In genomic region chr1:247287460-247287859, GRCh38 we compare ENCODE assay signal across 25 cellular contexts. TPM values are rescaled to one million over a fixed set of nuclear protein-coding genes. Genes with fewer than 3 reads are reported as not detected.
A peak's percentile ranks its signal among the peaks of the same experiment; 100 is the strongest.
DNase-seq lines count a peak whose midpoint lies in the region; ATAC-seq and TF ChIP-seq lines count a peak whose summit lies in the region.
"Had no signal": no experiment of that assay in that cellular context is flagged by ENCODE, and none has a peak within 500 bp of the region (broad histone marks: within the 10 kb centered on the region; RNA-seq: fewer than 3 reads in every experiment).

No MANE protein-coding gene starts in this region.

- 89% methylated on average over 14 of the region's 14 CpGs for WGBS in esophagus muscularis mucosa

- H3K4me1 ChIP-seq in DOHH2 (ENCODE audit: control insufficient read depth, low read length) (no peaks in the 10 kb centered on the region), esophagus muscularis mucosa (no peaks in the 10 kb centered on the region)
- H3K4me1 ChIP-seq: parathyroid adenoma, SJCRH30, thyroid gland had no signal

- H3K4me2 ChIP-seq in DOHH2 (ENCODE audit: low read length): no peak overlapping the region

- H4K20me1 ChIP-seq in DOHH2 (ENCODE audit: control insufficient read depth, insufficient read depth, low read depth, low read length): no peaks in the 10 kb centered on the region

- peaks cover under 1 to 4% of the 10 kb centered on the region in 2 donors for H3K4me1 Mint-ChIP-seq in effector memory CD8-positive, alpha-beta T cell (ENCODE audit: low read depth in 2 of 2)
- H3K4me1 Mint-ChIP-seq: IgD-negative memory B cell had no signal

- H3F3A ChIP-seq in DOHH2 (ENCODE audit: control insufficient read depth, insufficient read depth): no peaks in the 10 kb centered on the region

- intact Hi-C loops in esophagus muscularis mucosa (cut with DNase I): no loop called here

- no peak for ATAC-seq in effector memory CD8-positive, alpha-beta T cell (replicated peaks)
- ATAC-seq: activated naive CD4-positive, alpha-beta T cell treated with anti-CD3 and anti-CD28 coated beads, Interleukin-2, amount 50 U/mL, for 72 hours; naive thymus-derived CD4-positive, alpha-beta T cell had no signal

- H3K27ac ChIP-seq in DOHH2 (ENCODE audit: low read depth, low read length) (no peak overlapping the region), WERI-Rb-1 (no peak overlapping the region), esophagus muscularis mucosa (replicated peaks in 1 of 4) (no peak overlapping the region)
- H3K27ac ChIP-seq: HL-60, parathyroid adenoma, SJCRH30, thyroid gland had no signal

- peaks cover 0 to 4% of the 10 kb centered on the region in 2 donors for H3K27me3 Mint-ChIP-seq in effector memory CD8-positive, alpha-beta T cell
- H3K27me3 Mint-ChIP-seq: IgD-negative memory B cell; naive thymus-derived CD4-positive, alpha-beta T cell had no signal

- H3K27me3 ChIP-seq in DOHH2 (ENCODE audit: control insufficient read depth, low read length) (no peaks in the 10 kb centered on the region), WERI-Rb-1 (ENCODE audit: insufficient read depth, low read depth, severe bottlenecking) (no peaks in the 10 kb centered on the region), esophagus muscularis mucosa (peaks cover 0 to 9% (median 0%) of the 10 kb centered on the region in 4 donors)
- H3K27me3 ChIP-seq: SJCRH30, thyroid gland had no signal

- H3K4me3 Mint-ChIP-seq in effector memory CD8-positive, alpha-beta T cell: no peak overlapping the region
- H3K4me3 Mint-ChIP-seq: IgD-negative memory B cell; naive thymus-derived CD4-positive, alpha-beta T cell had no signal

- TF ChIP-seq CTCF in DOHH2 (IDR thresholded peaks at IDR 0.05; ENCODE audit: low read depth, low read length, poor library complexity, severe bottlenecking) (peak; percentile 15), WERI-Rb-1 (IDR thresholded peaks at IDR 0.05; ENCODE audit: low read depth, low read length) (peak; percentile 27; the same call in 1 of the 2 replicates), esophagus muscularis mucosa (IDR thresholded peaks at IDR 0.05) (no peak)

- peak; percentile 32; the same call in 1 of the 2 replicates for TF ChIP-seq RAD21 in Ishikawa (IDR thresholded peaks at IDR 0.05; ENCODE audit: low read depth)

- TF ChIP-seq EP300 in Ishikawa (IDR thresholded peaks at IDR 0.05; ENCODE audit: borderline replicate concordance) (no peak), esophagus muscularis mucosa (IDR thresholded peaks at IDR 0.05) (no peak)

- no peaks in the 10 kb centered on the region for H3K79me2 ChIP-seq in DOHH2 (ENCODE audit: control insufficient read depth, low read length)
- H3K79me2 ChIP-seq: parathyroid adenoma had no signal

- H3K9me3 Mint-ChIP-seq in effector memory CD8-positive, alpha-beta T cell: peaks cover 7 to 19% of the 10 kb centered on the region in 2 donors

- H3K36me3 ChIP-seq in DOHH2 (ENCODE audit: control insufficient read depth, low read length) (no peaks in the 10 kb centered on the region), WERI-Rb-1 (no peaks in the 10 kb centered on the region; the same call in 1 of the 2 replicates), esophagus muscularis mucosa (no peaks in the 10 kb centered on the region)
- H3K36me3 ChIP-seq: SJCRH30, thyroid gland had no signal

- H3K9me3 ChIP-seq in DOHH2 (ENCODE audit: control insufficient read depth, insufficient read depth, low read length): no peaks in the 10 kb centered on the region
- peaks cover 5% of the 10 kb centered on the region for H3K9me3 ChIP-seq in WERI-Rb-1 (ENCODE audit: severe bottlenecking)
- H3K9me3 ChIP-seq in esophagus muscularis mucosa: peaks cover 0 to 7% (median 0%) of the 10 kb centered on the region in 4 donors
- H3K9me3 ChIP-seq: SJCRH30, thyroid gland had no signal

- no peak overlapping the region for H3K27ac Mint-ChIP-seq in effector memory CD8-positive, alpha-beta T cell
- H3K27ac Mint-ChIP-seq: activated naive CD4-positive, alpha-beta T cell treated with anti-CD3 and anti-CD28 coated beads, Interleukin-2, amount 50 U/mL, for 72 hours; IgD-negative memory B cell; naive thymus-derived CD4-positive, alpha-beta T cell had no signal

- no peaks in the 10 kb centered on the region for H3K36me3 Mint-ChIP-seq in effector memory CD8-positive, alpha-beta T cell (ENCODE audit: insufficient read depth)

- H3K9me2 ChIP-seq in DOHH2 (replicated peaks; ENCODE audit: control insufficient read depth, low read length): no peaks in the 10 kb centered on the region

- TF ChIP-seq POLR2A in esophagus muscularis mucosa (IDR thresholded peaks at IDR 0.05; ENCODE audit: low read depth): no peak

- DNase-seq in WERI-Rb-1 (no peak), esophagus muscularis mucosa (ENCODE audit: extremely low spot score) (peak; percentile 34), DMS79 treated with DMSO at 0.1 percent for 48 hours (lab: John Stamatoyannopoulos, UW) (no peak), dermis blood vessel endothelial cell (no peak), NCI-H748 treated with DMSO at 0.1 percent for 48 hours (lab: John Stamatoyannopoulos, UW) (no peak)
- no peak for DNase-seq in effector memory CD8-positive, alpha-beta T cell
- DNase-seq: activated CD4-positive, alpha-beta T cell treated with anti-CD3 and anti-CD28 coated beads, Interleukin-2, amount 50 U/mL, for 48 hours; foreskin melanocyte; hypothalamus; kidney; mammary epithelial cell; naive thymus-derived CD4-positive, alpha-beta T cell; NCI-H1092; NCI-H2081 treated with DMSO at 0.1 percent for 48 hours; NCI-H510A; SJCRH30; stimulated activated naive CD4-positive, alpha-beta T cell; T-helper 2 cell; thyroid gland had no signal

- H3K4me3 ChIP-seq in DOHH2 (ENCODE audit: low read length) (no peak overlapping the region), WERI-Rb-1 (ENCODE audit: low read depth, low read length) (no peak overlapping the region), esophagus muscularis mucosa (no peak overlapping the region)
- H3K4me3 ChIP-seq: SJCRH30, thyroid gland had no signal

TF ChIP-seq in Ishikawa, 13 proteins besides CTCF, POLR2A, EP300 and RAD21:
- no peak for TF ChIP-seq EGR1 (IDR thresholded peaks at IDR 0.05)
- peak; percentile 39; the same call in 1 of the 2 replicates for TF ChIP-seq YY1 (IDR thresholded peaks at IDR 0.05; ENCODE audit: low read depth)

RNA-seq across cellular contexts. Expression of gene VN1R5, which starts 31.6 kb away (rescaled TPM):
- total RNA-seq in esophagus muscularis mucosa (not detected), dermis blood vessel endothelial cell (not detected in 2 replicates)
- total RNA-seq: activated naive CD4-positive, alpha-beta T cell treated with anti-CD3 and anti-CD28 coated beads, Interleukin-2, amount 50 U/mL, for 72 hours; kidney; mammary epithelial cell; naive thymus-derived CD4-positive, alpha-beta T cell; SJCRH30; thyroid gland had no signal

RNA-seq across cellular contexts. Expression of gene ZNF496, which starts 44.2 kb away (rescaled TPM):
- total RNA-seq in esophagus muscularis mucosa (10 to 100 TPM; 23.7 to 34.3 (median 33.3) TPM), dermis blood vessel endothelial cell (27.7 and 32.3 TPM in 2 replicates)

Comparison
In these comparisons a context has a peak if more than half of its experiments do, and no peak if none do; other contexts are left out.
1. CTCF ChIP-seq: peak in DOHH2 (single experiment) and WERI-Rb-1 (single experiment); none in esophagus muscularis mucosa (0 of 3).